In the genomic region with DNA sequence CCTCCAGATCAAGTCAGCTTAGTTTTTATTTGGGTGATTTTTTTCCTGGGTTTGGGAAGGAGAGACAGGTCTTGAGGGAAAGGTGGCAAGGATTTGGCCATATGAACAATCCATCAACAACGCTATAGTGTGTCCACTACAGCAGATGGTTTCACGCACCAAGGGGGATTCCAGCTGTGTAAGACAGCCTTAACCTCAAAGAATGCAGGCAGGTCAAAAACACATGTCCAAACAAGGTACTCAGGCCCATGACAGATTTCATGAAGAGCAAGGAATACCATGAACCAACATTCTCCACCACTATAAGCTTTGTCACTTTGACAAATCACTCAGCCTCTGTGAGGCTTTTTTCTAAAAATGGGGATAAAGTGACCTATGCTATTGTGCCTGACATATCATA, we compare ENCODE assay signal across 22 cellular contexts. TPM values are rescaled to one million over a fixed set of nuclear protein-coding genes. Genes with fewer than 3 reads are reported as not detected.
DNase-seq lines count a peak whose midpoint lies in the region; ATAC-seq and TF ChIP-seq lines count a peak whose summit lies in the region.
"Had no signal": no experiment of that assay in that cellular context is flagged by ENCODE, and none has a peak within 500 bp of the region (broad histone marks: within the 10 kb centered on the region; RNA-seq: fewer than 3 reads in every experiment).

No MANE protein-coding gene starts in this region.

- peaks cover 0 to 3% (median 0%) of the 10 kb centered on the region in 5 experiments for H3K9me3 Mint-ChIP-seq in brain
- no peaks in the 10 kb centered on the region for H3K9me3 Mint-ChIP-seq in stimulated activated effector memory CD8-positive, alpha-beta T cell treated with anti-CD3 and anti-CD28 coated beads, Interleukin-12 subunit alpha, Interleukin-12 subunit beta, amount 100 ng/mL, for 72 hours
- H3K9me3 Mint-ChIP-seq: stimulated activated memory B cell treated with anti-CD40 and anti-IgM and Interleukin-4, amounts not matched to agents 10 μg/mL and 1 μg/mL and 100 μg/mL, for 72 hours had no signal

- H3K79me2 ChIP-seq in mammary epithelial cell (ENCODE audit: insufficient read depth, low read length) (peaks cover 14% of the 10 kb centered on the region), KMS-11 (ENCODE audit: insufficient read depth, low read depth) (peaks cover 13% of the 10 kb centered on the region)

- peaks cover 11% of the 10 kb centered on the region for H3K27me3 Mint-ChIP-seq in brain
- H3K27me3 Mint-ChIP-seq: stimulated activated memory B cell treated with anti-CD40 and anti-IgM and Interleukin-4, amounts not matched to agents 10 μg/mL and 1 μg/mL and 100 μg/mL, for 72 hours had no signal

- WGBS in mammary epithelial cell (ENCODE audit: low coverage, missing lambda C conversion rate), result 60% methylated on average over 2 of the region's 2 CpGs

- intact Hi-C loops in mammary epithelial cell (cut with micrococcal nuclease) (no loop called here), breast epithelium (cut with DNase I; ENCODE audit: low total_unique reads) (no loop called here)

- H3K4me2 ChIP-seq in mammary epithelial cell (ENCODE audit: insufficient read depth, low read depth, low read length) (no peak overlapping the region), KMS-11 (peak overlapping the region; percentile 37)

- no peaks in the 10 kb centered on the region for H3K9me3 ChIP-seq in mammary epithelial cell (replicated peaks; ENCODE audit: insufficient read depth, low read length)
- H3K9me3 ChIP-seq in breast epithelium, result no peaks in the 10 kb centered on the region
- H3K9me3 ChIP-seq: heart right ventricle, tibial nerve had no signal

- CTCF ChIA-PET in mammary epithelial cell (lab: Charles Lee; ENCODE audit: low non-redundant PET), result no interaction called here

- no peak overlapping the region for H3K9ac ChIP-seq in mammary epithelial cell (ENCODE audit: insufficient read depth, low read length)
- H3K9ac ChIP-seq in KMS-11, result no peak overlapping the region

- no peak overlapping the region for H3K4me3 ChIP-seq in mammary epithelial cell (replicated peaks in 1 of 3; ENCODE audit: insufficient read depth in 1 of 3, low read depth in 2 of 3, low read length in 3 of 3)
- no peak overlapping the region for H3K4me3 ChIP-seq in breast epithelium
- no peak overlapping the region for H3K4me3 ChIP-seq in KMS-11 (IDR thresholded peaks at IDR 0.05; ENCODE audit: insufficient read depth, low read depth, low read length)

- DNase-seq in mammary epithelial cell (peak; percentile 67), breast epithelium (ENCODE audit: low spot score in 2 of 2) (no peak), SW480 (ENCODE audit: low spot score) (no peak), ureter (ENCODE audit: low spot score) (no peak), midbrain (lab: John Stamatoyannopoulos, UW) (no peak)
- no peak for DNase-seq in stimulated activated effector memory CD8-positive, alpha-beta T cell treated with anti-CD3 and anti-CD28 coated beads, Interleukin-12 subunit alpha, Interleukin-12 subunit beta, amount 100 ng/mL, for 72 hours (ENCODE audit: low spot score in 2 of 2)
- DNase-seq: DMS153; effector CD8-positive, alpha-beta T cell; GOT3; heart right ventricle; NCI-H1048; NCI-H2081 treated with DMSO at 0.1 percent for 48 hours; NCI-H526 treated with DMSO at 0.1 percent for 48 hours had no signal

- H2AFZ ChIP-seq in mammary epithelial cell (ENCODE audit: low read depth, low read length), result no peak overlapping the region
- 0 out of 2 replicates have a peak overlapping the region, but pooled peaks have one; percentile 20 for H2AFZ ChIP-seq in KMS-11 (ENCODE audit: low read depth)

- H3K4me1 ChIP-seq in mammary epithelial cell (ENCODE audit: insufficient read depth, low read length) (peaks cover 5% of the 10 kb centered on the region), breast epithelium (peaks cover 3 to 5% of the 10 kb centered on the region in 2 donors), KMS-11 (ENCODE audit: low read depth, poor library complexity, severe bottlenecking) (peaks cover 23% of the 10 kb centered on the region)

- no peak overlapping the region for H3K27ac ChIP-seq in mammary epithelial cell (ENCODE audit: insufficient read depth, low read depth, low read length)
- no peak overlapping the region for H3K27ac ChIP-seq in breast epithelium
- no peak overlapping the region for H3K27ac ChIP-seq in KMS-11

- BruUV-seq in mammary epithelial cell (replicated peaks; lab: Mats Ljungman, UMichigan), result no TSS peak

- H3K36me3 ChIP-seq in mammary epithelial cell (ENCODE audit: insufficient read depth, low read length) (no peaks in the 10 kb centered on the region), breast epithelium (no peaks in the 10 kb centered on the region), KMS-11 (ENCODE audit: insufficient read depth) (no peaks in the 10 kb centered on the region)
- H3K36me3 ChIP-seq: heart right ventricle, tibial nerve had no signal

- H3K4me3 Mint-ChIP-seq in brain, result peak overlapping the region in 4 of 5 experiments; percentile 25 to 78 (median 42)
- H3K4me3 Mint-ChIP-seq in stimulated activated effector memory CD8-positive, alpha-beta T cell treated with anti-CD3 and anti-CD28 coated beads, Interleukin-12 subunit alpha, Interleukin-12 subunit beta, amount 100 ng/mL, for 72 hours, result peak overlapping the region; percentile 55
- H3K4me3 Mint-ChIP-seq: stimulated activated memory B cell treated with anti-CD40 and anti-IgM and Interleukin-4, amounts not matched to agents 10 μg/mL and 1 μg/mL and 100 μg/mL, for 72 hours had no signal

- peak overlapping the region in 3 of 5 experiments; percentile 43 to 70 (median 63) for H3K27ac Mint-ChIP-seq in brain
- peak overlapping the region; percentile 74 for H3K27ac Mint-ChIP-seq in stimulated activated effector memory CD8-positive, alpha-beta T cell treated with anti-CD3 and anti-CD28 coated beads, Interleukin-12 subunit alpha, Interleukin-12 subunit beta, amount 100 ng/mL, for 72 hours

- dilution Hi-C loops in mammary epithelial cell (cut with HindIII; ENCODE audit: low sequenced_read_pairs), result loop anchor here (5.0 kb wide), 2 partner anchors 35 to 75 kb away; a partner anchor contains a TSS

- in situ Hi-C loops in mammary epithelial cell (cut with MboI; ENCODE audit: low sequenced_read_pairs in 2 of 2), result no loop called here

- ATAC-seq in stimulated activated effector memory CD8-positive, alpha-beta T cell treated with anti-CD3 and anti-CD28 coated beads, Interleukin-12 subunit alpha, Interleukin-12 subunit beta, amount 100 ng/mL, for 72 hours, result no peak
- ATAC-seq: heart right ventricle; stimulated activated memory B cell treated with anti-CD40 and anti-IgM and Interleukin-4, amounts not matched to agents 10 μg/mL and 1 μg/mL and 100 μg/mL, for 72 hours had no signal

- no peaks in the 10 kb centered on the region for H4K20me1 ChIP-seq in mammary epithelial cell (ENCODE audit: insufficient read depth, low read length)
- H4K20me1 ChIP-seq in KMS-11 (ENCODE audit: insufficient read depth), result no peaks in the 10 kb centered on the region

- H3K27me3 ChIP-seq in mammary epithelial cell (ENCODE audit: insufficient read depth, low read length) (no peaks in the 10 kb centered on the region), breast epithelium (no peaks in the 10 kb centered on the region), KMS-11 (ENCODE audit: insufficient read depth, low read depth) (no peaks in the 10 kb centered on the region)
- H3K27me3 ChIP-seq: heart right ventricle, tibial nerve had no signal

- peaks cover 4% of the 10 kb centered on the region for H3K36me3 Mint-ChIP-seq in brain
- H3K36me3 Mint-ChIP-seq in stimulated activated effector memory CD8-positive, alpha-beta T cell treated with anti-CD3 and anti-CD28 coated beads, Interleukin-12 subunit alpha, Interleukin-12 subunit beta, amount 100 ng/mL, for 72 hours, result peaks cover 23% of the 10 kb centered on the region

- TF ChIP-seq CTCF in mammary epithelial cell (conservative IDR thresholded peaks at IDR 0.05 in 1 of 2, IDR thresholded peaks at IDR 0.05 in 1 of 2; ENCODE audit: extremely low read depth in 1 of 2, insufficient read depth in 1 of 2, low read depth in 1 of 2, low read length in 2 of 2) (no peak), breast epithelium (IDR thresholded peaks at IDR 0.05) (no peak), KMS-11 (conservative IDR thresholded peaks at IDR 0.05; ENCODE audit: low read depth, low read length) (no peak), brain (conservative IDR thresholded peaks at IDR 0.05) (no peak)

- peaks cover 16% of the 10 kb centered on the region for H3K4me1 Mint-ChIP-seq in brain
- H3K4me1 Mint-ChIP-seq in stimulated activated effector memory CD8-positive, alpha-beta T cell treated with anti-CD3 and anti-CD28 coated beads, Interleukin-12 subunit alpha, Interleukin-12 subunit beta, amount 100 ng/mL, for 72 hours, result peaks cover 25% of the 10 kb centered on the region

- no peak for TF ChIP-seq POLR2A in breast epithelium (IDR thresholded peaks at IDR 0.05)

RNA-seq across cellular contexts. Expression of a gene that starts 2.0 kb away (rescaled TPM):
- total RNA-seq in mammary epithelial cell (not detected), breast epithelium (10 to 100 TPM; 26.9 to 54.1 (median 28.2) TPM), ureter (6.7 TPM)
- polyA plus RNA-seq in mammary epithelial cell (not detected), brain (ENCODE audit: insufficient read depth, low read depth, low replicate concordance) (14.9 TPM)
- not detected for polyA minus RNA-seq in mammary epithelial cell
- total RNA-seq: fibroblast of lung, lung microvascular endothelial cell, pulmonary artery endothelial cell had no signal
- polyA plus RNA-seq: fibroblast of lung, neural cell had no signal

RNA-seq across cellular contexts. Expression of a gene that starts 3.5 kb away (rescaled TPM):
- total RNA-seq in mammary epithelial cell (100 to 1,000 TPM in 1 of 2 donors, 10 to 100 TPM in 1; 66.5 to 219 TPM), breast epithelium (10 to 100 TPM; 42.7 to 57.2 (median 57.0) TPM), ureter (186 TPM)
- polyA plus RNA-seq in mammary epithelial cell (57.6 TPM), brain (ENCODE audit: insufficient read depth, low read depth, low replicate concordance) (292 TPM)
- 146 TPM for polyA minus RNA-seq in mammary epithelial cell

RNA-seq across cellular contexts. Expression of a gene that starts 24.2 kb away (rescaled TPM):
- total RNA-seq in mammary epithelial cell (not detected), breast epithelium (not detected), ureter (not detected)
- polyA plus RNA-seq in mammary epithelial cell (not detected), brain (ENCODE audit: insufficient read depth, low read depth, low replicate concordance) (not detected)
- polyA minus RNA-seq in mammary epithelial cell, result not detected
- total RNA-seq: cardiac septum, fibroblast of lung, lung microvascular endothelial cell, pulmonary artery endothelial cell, tibial nerve had no signal
- polyA plus RNA-seq: fibroblast of lung, heart right ventricle, neural cell had no signal

RNA-seq across cellular contexts. Expression of a gene that starts 30.9 kb away (rescaled TPM):
- total RNA-seq in mammary epithelial cell, result not detected
- not detected for polyA plus RNA-seq in mammary epithelial cell
- not detected for polyA minus RNA-seq in mammary epithelial cell
- 10 to 100 TPM in 1 of 3 donors, 1 to 10 TPM in 2; 8.8 to 10.7 (median 9.8) TPM for total RNA-seq in breast epithelium
- polyA plus RNA-seq in brain (ENCODE audit: insufficient read depth, low read depth, low replicate concordance), result 11.2 TPM
- 6.7 TPM for total RNA-seq in ureter
- total RNA-seq: fibroblast of lung, lung microvascular endothelial cell had no signal
- polyA plus RNA-seq: fibroblast of lung, neural cell had no signal

RNA-seq across cellular contexts. Expression of a gene that starts 34.8 kb away (rescaled TPM):
- 1 to 10 TPM in 1 of 2 donors, under 1 TPM in 1; 0.17 to 1.5 TPM for total RNA-seq in mammary epithelial cell
- 0.07 TPM for polyA plus RNA-seq in mammary epithelial cell
- not detected for polyA minus RNA-seq in mammary epithelial cell
- 1 to 10 TPM in 1 of 3 donors, under 1 TPM in 1, not detected in 1; 0.96 to 1.0 TPM for total RNA-seq in breast epithelium
- polyA plus RNA-seq in brain (ENCODE audit: insufficient read depth, low read depth, low replicate concordance), result not detected
- total RNA-seq in ureter, result 0.42 TPM
- total RNA-seq: fibroblast of lung, tibial nerve had no signal
- polyA plus RNA-seq: fibroblast of lung, neural cell had no signal
